19 cellular contexts compared by ENCODE assay signal in genomic region chr14:103734081-103734888, GRCh38. TPM values are rescaled to one million over a fixed set of nuclear protein-coding genes. Genes with fewer than 3 reads are reported as not detected.
DNase-seq lines count a peak whose midpoint lies in the region; ATAC-seq and TF ChIP-seq lines count a peak whose summit lies in the region.
"Had no signal": no experiment of that assay in that cellular context is flagged by ENCODE, and none has a peak within 500 bp of the region (broad histone marks: within the 10 kb centered on the region; RNA-seq: fewer than 3 reads in every experiment).

No MANE protein-coding gene starts in this region.

- H3K27me3 ChIP-seq in endodermal cell (ENCODE audit: control insufficient read depth, insufficient read depth, low read length, poor library complexity, severe bottlenecking) = no peaks in the 10 kb centered on the region
- no peaks in the 10 kb centered on the region for H3K27me3 ChIP-seq in tibial artery
- H3K27me3 ChIP-seq: testis had no signal

- no peaks in the 10 kb centered on the region for H3K4me1 Mint-ChIP-seq in activated CD4-positive, alpha-beta T cell treated with anti-CD3 and anti-CD28 coated beads, Interleukin-2, amount 10 ng/mL, durations not matched to agents 7 days and 5 days
- H3K4me1 Mint-ChIP-seq in endodermal cell = peaks cover 6% of the 10 kb centered on the region
- peaks cover 4% of the 10 kb centered on the region for H3K4me1 Mint-ChIP-seq in neural crest cell
- H3K4me1 Mint-ChIP-seq: activated naive CD8-positive, alpha-beta T cell treated with anti-CD3 and anti-CD28 coated beads for 36 hours; B cell had no signal

- H3K36me3 ChIP-seq in endodermal cell (ENCODE audit: control insufficient read depth, insufficient read depth, low read length) (peaks cover 39% of the 10 kb centered on the region), tibial artery (peaks cover 46 to 76% (median 61%) of the 10 kb centered on the region in 3 donors)

- H3K9ac ChIP-seq in endodermal cell (ENCODE audit: extremely low read depth, low read length, poor library complexity, severe bottlenecking) = no peak overlapping the region

- peak overlapping the region; percentile 1 for H3K27ac Mint-ChIP-seq in activated CD4-positive, alpha-beta T cell treated with anti-CD3 and anti-CD28 coated beads, Interleukin-2, amount 10 ng/mL, durations not matched to agents 7 days and 5 days
- no peak overlapping the region for H3K27ac Mint-ChIP-seq in endodermal cell
- peak overlapping the region; percentile 75 for H3K27ac Mint-ChIP-seq in neural crest cell (ENCODE audit: unreplicated experiment)
- H3K27ac Mint-ChIP-seq: activated naive CD8-positive, alpha-beta T cell treated with anti-CD3 and anti-CD28 coated beads for 36 hours; B cell; dendritic cell treated with granulocyte-macrophage colony-stimulating factor and Interleukin-4, amounts not matched to agents 40 ng/mL and 50 ng/mL, for 4 days had no signal

- TF ChIP-seq CTCF in endodermal cell (conservative IDR thresholded peaks at IDR 0.05) (no peak), neural crest cell (conservative IDR thresholded peaks at IDR 0.05) (no peak), tibial artery (IDR thresholded peaks at IDR 0.05) (no peak)

- intact Hi-C loops in tibial artery (cut with DNase I; ENCODE audit: low total_unique reads) = loop anchor here (10.0 kb wide), 1 partner anchor 129 kb away; no protein-coding TSS in a partner anchor

- H3K27me3 Mint-ChIP-seq in activated CD4-positive, alpha-beta T cell treated with anti-CD3 and anti-CD28 coated beads, Interleukin-2, amount 10 ng/mL, durations not matched to agents 7 days and 5 days = no peaks in the 10 kb centered on the region
- H3K27me3 Mint-ChIP-seq in endodermal cell (ENCODE audit: insufficient read depth) = no peaks in the 10 kb centered on the region
- H3K27me3 Mint-ChIP-seq in neural crest cell (ENCODE audit: low read depth) = no peaks in the 10 kb centered on the region
- H3K27me3 Mint-ChIP-seq: activated naive CD8-positive, alpha-beta T cell treated with anti-CD3 and anti-CD28 coated beads for 36 hours; B cell; dendritic cell treated with granulocyte-macrophage colony-stimulating factor and Interleukin-4, amounts not matched to agents 40 ng/mL and 50 ng/mL, for 4 days had no signal

- H3K27ac ChIP-seq in endodermal cell (ENCODE audit: low read depth, low read length) (peak overlapping the region; percentile 38), tibial artery (peak overlapping the region; percentile 83 to 84)
- H3K27ac ChIP-seq: epithelial cell of prostate, HL-60, testis had no signal

- no peaks in the 10 kb centered on the region for H3K9me3 ChIP-seq in endodermal cell (ENCODE audit: control insufficient read depth, low read length)
- no peaks in the 10 kb centered on the region for H3K9me3 ChIP-seq in tibial artery
- H3K9me3 ChIP-seq: testis had no signal

- H3K4me3 Mint-ChIP-seq in activated CD4-positive, alpha-beta T cell treated with anti-CD3 and anti-CD28 coated beads, Interleukin-2, amount 10 ng/mL, durations not matched to agents 7 days and 5 days = no peak overlapping the region
- H3K4me3 Mint-ChIP-seq in endodermal cell (no peak overlapping the region), neural crest cell (no peak overlapping the region)
- H3K4me3 Mint-ChIP-seq: activated naive CD8-positive, alpha-beta T cell treated with anti-CD3 and anti-CD28 coated beads for 36 hours; B cell; dendritic cell treated with granulocyte-macrophage colony-stimulating factor and Interleukin-4, amounts not matched to agents 40 ng/mL and 50 ng/mL, for 4 days had no signal

- CTCF ChIA-PET in activated CD4-positive, alpha-beta T cell treated with anti-CD3 and anti-CD28 coated beads, Interleukin-2, amount 10 ng/mL, durations not matched to agents 7 days and 5 days (lab: Charles Lee) = interaction anchor here (0.6 kb wide), 1 partner anchor 1029 kb away, joined by 3 read pairs; no protein-coding TSS in a partner anchor

- no peaks in the 10 kb centered on the region for H3K36me3 Mint-ChIP-seq in activated CD4-positive, alpha-beta T cell treated with anti-CD3 and anti-CD28 coated beads, Interleukin-2, amount 10 ng/mL, durations not matched to agents 7 days and 5 days (ENCODE audit: low read depth)
- peaks cover 36% of the 10 kb centered on the region for H3K36me3 Mint-ChIP-seq in endodermal cell (ENCODE audit: low read depth)
- H3K36me3 Mint-ChIP-seq in neural crest cell (ENCODE audit: low read depth) = no peaks in the 10 kb centered on the region
- H3K36me3 Mint-ChIP-seq: activated naive CD8-positive, alpha-beta T cell treated with anti-CD3 and anti-CD28 coated beads for 36 hours had no signal

- no peaks in the 10 kb centered on the region for H3K9me3 Mint-ChIP-seq in activated CD4-positive, alpha-beta T cell treated with anti-CD3 and anti-CD28 coated beads, Interleukin-2, amount 10 ng/mL, durations not matched to agents 7 days and 5 days
- H3K9me3 Mint-ChIP-seq in endodermal cell (no peaks in the 10 kb centered on the region), neural crest cell (no peaks in the 10 kb centered on the region)
- H3K9me3 Mint-ChIP-seq: activated naive CD8-positive, alpha-beta T cell treated with anti-CD3 and anti-CD28 coated beads for 36 hours; dendritic cell treated with granulocyte-macrophage colony-stimulating factor and Interleukin-4, amounts not matched to agents 40 ng/mL and 50 ng/mL, for 4 days had no signal

- 95 to 99% methylated on average over 18 to 23 of the region's 23 CpGs for WGBS in endodermal cell (ENCODE audit: insufficient coverage in 1 of 2, insufficient read length in 1 of 2), 2 experiments

- no peak for ATAC-seq in HG02884 (IDR thresholded peaks at IDR 0.05; ENCODE audit: unreplicated experiment)

- POLR2A ChIA-PET in activated CD4-positive, alpha-beta T cell treated with anti-CD3 and anti-CD28 coated beads, Interleukin-2, amount 10 ng/mL, durations not matched to agents 7 days and 5 days (lab: Charles Lee) = no interaction called here

- H3K4me3 ChIP-seq in endodermal cell (ENCODE audit: low read length) = no peak overlapping the region
- no peak overlapping the region for H3K4me3 ChIP-seq in tibial artery
- H3K4me3 ChIP-seq: testis had no signal

- H3K4me1 ChIP-seq in endodermal cell (ENCODE audit: control insufficient read depth, insufficient read depth, low read length) (peaks cover 7% of the 10 kb centered on the region), tibial artery (peaks cover 0 to 50% (median 32%) of the 10 kb centered on the region in 4 donors)

- DNase-seq in activated CD4-positive, alpha-beta T cell treated with anti-CD3 and anti-CD28 coated beads, Interleukin-2, amount 10 ng/mL, durations not matched to agents 7 days and 5 days = no peak
- no peak for DNase-seq in activated CD4-positive, alpha-beta T cell treated with anti-CD3 and anti-CD28 coated beads for 48 hours
- DNase-seq in endodermal cell = no peak
- no peak for DNase-seq in neural crest cell (ENCODE audit: low read depth, low spot score)
- peak; percentile 18 to 72 for DNase-seq in tibial artery
- DNase-seq in NCI-H1092 (lab: John Stamatoyannopoulos, UW) = no peak
- DNase-seq in NCI-H1417 treated with DMSO at 0.1 percent for 48 hours (lab: John Stamatoyannopoulos, UW) = no peak
- DNase-seq: activated naive CD8-positive, alpha-beta T cell treated with anti-CD3 and anti-CD28 coated beads for 36 hours; Calu3; IMR-90; kidney glomerular epithelial cell; NCI-H1694 treated with DMSO at 0.1 percent for 48 hours; T-helper 9 cell; testis had no signal

RNA-seq across cellular contexts. Expression of gene ZFYVE21, which starts 18.7 kb away (rescaled TPM):
- total RNA-seq in activated CD4-positive, alpha-beta T cell treated with anti-CD3 and anti-CD28 coated beads, Interleukin-2, amount 10 ng/mL, durations not matched to agents 7 days and 5 days = 10 to 100 TPM; 16.9 to 17.2 TPM
- 10 to 100 TPM; 42.5 to 55.6 TPM for total RNA-seq in endodermal cell
- 42.1 TPM for polyA plus RNA-seq in endodermal cell (2013, experiment 1 of 2)
- 40.3 TPM for polyA plus RNA-seq in endodermal cell (2013, experiment 2 of 2)
- 42.0 and 44.0 TPM in 2 replicates for total RNA-seq in neural crest cell

RNA-seq across cellular contexts. Expression of gene XRCC3, which starts 19.0 kb away (rescaled TPM):
- 10 to 100 TPM; 36.4 to 37.4 TPM for total RNA-seq in activated CD4-positive, alpha-beta T cell treated with anti-CD3 and anti-CD28 coated beads, Interleukin-2, amount 10 ng/mL, durations not matched to agents 7 days and 5 days
- total RNA-seq in endodermal cell = 10 to 100 TPM; 39.2 to 42.6 TPM
- polyA plus RNA-seq in endodermal cell (2013, experiment 1 of 2) = 22.5 TPM
- polyA plus RNA-seq in endodermal cell (2013, experiment 2 of 2) = 24.3 TPM
- 50.8 and 53.6 TPM in 2 replicates for total RNA-seq in neural crest cell

Comparison
In these comparisons a context has a peak if more than half of its experiments do, and no peak if none do; other contexts are left out.
1. DNase-seq: peak in tibial artery (2 of 2); none in activated CD4-positive, alpha-beta T cell treated with anti-CD3 and anti-CD28 coated beads, Interleukin-2, amount 10 ng/mL, durations not matched to agents 7 days and 5 days (single experiment), activated CD4-positive, alpha-beta T cell treated with anti-CD3 and anti-CD28 coated beads for 48 hours (single experiment), endodermal cell (single experiment), neural crest cell (single experiment), NCI-H1092 (single experiment) and NCI-H1417 treated with DMSO at 0.1 percent for 48 hours (single experiment).